In the genomic region with DNA sequence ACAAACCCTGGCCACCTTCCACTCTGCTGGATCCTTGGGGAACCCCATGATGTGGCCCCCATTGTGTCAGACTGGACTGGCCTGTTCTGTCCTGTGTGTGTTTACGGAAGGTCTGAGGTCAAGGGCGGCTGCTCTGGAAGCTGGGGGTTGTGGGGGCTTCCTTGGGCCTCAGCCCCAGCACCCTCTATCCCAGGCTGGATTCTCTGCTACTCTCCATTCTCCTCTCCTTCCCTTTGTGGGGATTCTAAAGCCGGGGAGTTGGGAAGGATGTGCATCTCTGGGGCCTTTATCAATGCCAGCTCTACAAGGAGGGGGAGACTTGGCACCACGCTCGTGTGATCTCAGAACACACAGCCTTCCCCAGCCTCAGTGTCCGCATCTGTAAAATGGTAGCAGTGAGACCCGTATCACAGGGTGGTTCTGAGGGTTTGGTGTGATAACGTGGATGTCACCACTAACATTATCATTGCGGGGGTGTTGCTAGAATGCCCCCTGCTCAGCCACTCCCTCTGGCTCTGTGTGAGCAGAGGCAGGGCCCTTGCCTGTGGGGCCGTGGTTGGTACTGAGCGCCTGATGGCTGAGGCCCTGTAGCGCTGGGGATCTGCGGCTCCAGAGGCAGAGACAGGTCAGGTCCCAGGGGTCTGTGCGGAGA, we compare ENCODE assay signal across 1 cellular context.
TF ChIP-seq lines count a peak whose summit lies in the region.

No MANE protein-coding gene starts in this region.

TF ChIP-seq in H1, 55 proteins besides CTCF, POLR2A, EP300 and RAD21:
- no peak for TF ChIP-seq GTF2F1 (IDR thresholded peaks at IDR 0.05; ENCODE audit: borderline replicate concordance, low read depth, low read length)
- TF ChIP-seq POU5F1 (IDR thresholded peaks at IDR 0.05; ENCODE audit: low read depth, low read length), result no peak
- no peak for TF ChIP-seq TBP (IDR thresholded peaks at IDR 0.05; ENCODE audit: low read depth, low read length)
- no peak for TF ChIP-seq SUZ12 (IDR thresholded peaks at IDR 0.05; ENCODE audit: low read length)
- no peak for TF ChIP-seq TCF12 (IDR thresholded peaks at IDR 0.05; ENCODE audit: low read depth, low read length)
- no peak for TF ChIP-seq RNF2 (IDR thresholded peaks at IDR 0.05; ENCODE audit: borderline replicate concordance, low read depth, low read length, missing control alignments, poor library complexity, severe bottlenecking)
- no peak for TF ChIP-seq FOSL1 (IDR thresholded peaks at IDR 0.05; ENCODE audit: insufficient read depth, low read depth, low read length)
